ENCODE assay signal across 9 cellular contexts in genomic region chr3:112136959-112137693, GRCh38. TPM values are rescaled to one million over a fixed set of nuclear protein-coding genes. Genes with fewer than 3 reads are reported as not detected.
DNase-seq lines count a peak whose midpoint lies in the region; ATAC-seq, FAIRE-seq and TF ChIP-seq lines count a peak whose summit lies in the region.
"Had no signal": no experiment of that assay in that cellular context is flagged by ENCODE, and none has a peak within 500 bp of the region (broad histone marks: within the 10 kb centered on the region; RNA-seq: fewer than 3 reads in every experiment).

No MANE protein-coding gene starts in this region.

- 25% methylated on average over 5 of the region's 5 CpGs for WGBS in right lobe of liver (ENCODE audit: insufficient coverage, low coverage, low lambda C conversion rate, missing lambda C conversion rate)

- H3K4me1 ChIP-seq in right lobe of liver, result no peaks in the 10 kb centered on the region

- H3K4me3 ChIP-seq in choroid plexus epithelial cell (ENCODE audit: low read depth, low read length) (no peak overlapping the region), right lobe of liver (no peak overlapping the region)

- no peaks in the 10 kb centered on the region for H3K9me3 ChIP-seq in right lobe of liver
- H3K9me3 ChIP-seq: neutrophil had no signal

- ATAC-seq in right lobe of liver (peak; percentile 60 to 72 (median 68)), HG03135 (IDR thresholded peaks at IDR 0.05; ENCODE audit: unreplicated experiment) (no peak), GM18519 (IDR thresholded peaks at IDR 0.05; ENCODE audit: low FRiP score, unreplicated experiment) (no peak)

- H3K36me3 ChIP-seq in right lobe of liver, result no peaks in the 10 kb centered on the region
- H3K36me3 ChIP-seq: neutrophil had no signal

- no peak overlapping the region for H3K27ac ChIP-seq in right lobe of liver
- H3K27ac ChIP-seq: neutrophil had no signal

- TF ChIP-seq CTCF in choroid plexus epithelial cell (conservative IDR thresholded peaks at IDR 0.05; ENCODE audit: low read depth, low read length), result peak; percentile 80
- peak; percentile 26 to 60 (median 50) for TF ChIP-seq CTCF in right lobe of liver (IDR thresholded peaks at IDR 0.05)

- intact Hi-C loops in right lobe of liver (cut with DNase I), result no loop called here

- peak; percentile 33 for DNase-seq in AG20443 (ENCODE audit: low spot score)
- no peak for DNase-seq in GM12891 (ENCODE audit: insufficient read length, low spot score)
- DNase-seq in HT1080 (ENCODE audit: low read depth), result peak; percentile 60
- DNase-seq in OCI-M2 (lab: John Stamatoyannopoulos, UW; ENCODE audit: unreplicated experiment), result peak; percentile 5
- peak; percentile 73 for DNase-seq in choroid plexus epithelial cell (ENCODE audit: low read depth)
- no peak for DNase-seq in right lobe of liver

- FAIRE-seq in GM12891 (lab: Jason Lieb, UNC), result peak; percentile 84

- peak; percentile 51 for TF ChIP-seq POLR2A in GM12891 (IDR thresholded peaks at IDR 0.05; ENCODE audit: low read depth, low read length)
- no peak for TF ChIP-seq POLR2A in right lobe of liver (IDR thresholded peaks at IDR 0.05)

- no peaks in the 10 kb centered on the region for H3K27me3 ChIP-seq in right lobe of liver
- H3K27me3 ChIP-seq: neutrophil had no signal

TF ChIP-seq in GM12891, 5 proteins besides CTCF, POLR2A, EP300 and RAD21:
- TF ChIP-seq POLR2AphosphoS5 (IDR thresholded peaks at IDR 0.05; ENCODE audit: low read depth, low read length), result peak; percentile 56; the same call in 1 of the 2 replicates
- TF ChIP-seq SPI1 (IDR thresholded peaks at IDR 0.05; ENCODE audit: low read depth, low read length), result no peak
- TF ChIP-seq POU2F2 (IDR thresholded peaks at IDR 0.05; ENCODE audit: low read depth, low read length), result peak; percentile 16; the same call in 1 of the 2 replicates
- no peak for TF ChIP-seq TAF1 (IDR thresholded peaks at IDR 0.05; ENCODE audit: low read depth, low read length)
- no peak for TF ChIP-seq PAX5 (IDR thresholded peaks at IDR 0.05; ENCODE audit: insufficient read depth, low read length, severe bottlenecking)

RNA-seq across cellular contexts. Expression of gene GCSAM, which starts 4.1 kb away (rescaled TPM):
- 169 TPM for polyA plus RNA-seq in GM12891 (2012; ENCODE audit: low read depth, missing spikeins)
- not detected in 2 replicates for total RNA-seq in HT1080 (2014; rRNA removed; shearing (Covaris generic))
- not detected in 2 replicates for polyA plus RNA-seq in HT1080 (2015; cell fraction: cytosol; rRNA removed)
- polyA plus RNA-seq in HT1080 (2015; cell fraction: nucleus; rRNA removed), result not detected in 2 replicates
- under 1 TPM in 2 of 6 experiments, not detected in 4; 0.12 to 0.18 TPM for total RNA-seq in right lobe of liver

RNA-seq across cellular contexts. Expression of gene C3orf52, which starts 50.9 kb away (rescaled TPM):
- polyA plus RNA-seq in GM12891 (2012; ENCODE audit: low read depth, missing spikeins), result 1.9 TPM
- total RNA-seq in HT1080 (2014; rRNA removed; shearing (Covaris generic)), result 19.4 and 21.5 TPM in 2 replicates
- 15.3 and 16.9 TPM in 2 replicates for polyA plus RNA-seq in HT1080 (2015; cell fraction: cytosol; rRNA removed)
- 51.1 and 53.9 TPM in 2 replicates for polyA plus RNA-seq in HT1080 (2015; cell fraction: nucleus; rRNA removed)
- total RNA-seq in right lobe of liver, result under 1 TPM; 0.12 to 0.69 (median 0.34) TPM

Comparison
In these comparisons a context has a peak if more than half of its experiments do, and no peak if none do; other contexts are left out.
1. DNase-seq: peak in AG20443 (single experiment), HT1080 (single experiment), OCI-M2 (single experiment) and choroid plexus epithelial cell (single experiment); none in GM12891 (single experiment) and right lobe of liver (0 of 3).
2. ATAC-seq: peak in right lobe of liver (4 of 4); none in HG03135 (single experiment) and GM18519 (single experiment).
3. RNA of gene C3orf52, which starts 50.9 kb away (total RNA-seq): 19.4 to 21.5 TPM in HT1080; 0.12 to 0.69 TPM in right lobe of liver; every median in the first group is over 10 times any median in the second.